ENCODE assay signal across 19 cellular contexts in the genomic region with DNA sequence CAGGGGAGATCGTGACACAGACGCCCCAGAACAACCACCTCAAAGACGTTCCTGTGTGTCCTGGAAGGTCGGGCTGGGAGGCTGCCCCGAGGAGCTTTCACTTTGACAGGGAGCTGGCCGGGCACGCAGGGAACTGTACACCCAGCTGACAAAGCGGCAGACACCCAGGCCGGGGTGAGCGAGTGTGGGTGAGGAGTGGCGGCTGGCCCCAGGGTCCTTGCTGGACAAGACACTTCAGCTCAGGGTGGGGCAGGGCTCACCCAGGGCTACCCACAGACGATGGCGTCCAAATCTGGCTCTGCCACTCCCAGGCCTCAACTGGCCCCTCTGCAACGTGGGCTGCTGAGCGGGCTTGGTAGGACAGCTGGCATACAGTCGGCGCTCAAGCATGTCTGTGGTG. TPM values are rescaled to one million over a fixed set of nuclear protein-coding genes. Genes with fewer than 3 reads are reported as not detected.
DNase-seq lines count a peak whose midpoint lies in the region; ATAC-seq, FAIRE-seq and TF ChIP-seq lines count a peak whose summit lies in the region.
"Had no signal": no experiment of that assay in that cellular context is flagged by ENCODE, and none has a peak within 500 bp of the region (broad histone marks: within the 10 kb centered on the region; RNA-seq: fewer than 3 reads in every experiment).

No MANE protein-coding gene starts in this region.

- CTCF ChIA-PET in K562 (lab: Yijun Ruan, JAX; ENCODE audit: low intra/inter-chr PET ratio), result no interaction called here

- POLR2A ChIA-PET in K562 (lab: Yijun Ruan, JAX), result interaction anchor here (0.6 to 1.0 kb wide), 3 partner anchors 13 to 169 kb away, joined by 3 read pairs; a partner anchor contains a TSS

- intact Hi-C loops in K562 (cut with micrococcal nuclease), result no loop called here
- intact Hi-C loops in Right ventricle myocardium superior (cut with DNase I), result no loop called here
- intact Hi-C loops in left cardiac atrium (cut with DNase I), result no loop called here

- no peak overlapping the region; a peak in 1 of 4 replicates for H3K9ac ChIP-seq in K562 (ENCODE audit: insufficient read depth in 1 of 2, low read depth in 2 of 2, low read length in 2 of 2)
- H3K9ac ChIP-seq: BLaER1 treated with 17β-estradiol and CSF1 and Interleukin-3, amounts not matched to agents 10 nM and 100 nM had no signal

- no peak overlapping the region for H3K4me2 ChIP-seq in K562 (ENCODE audit: insufficient read depth, low read length)

- 86% methylated on average over 14 of the region's 17 CpGs for WGBS in K562 (ENCODE audit: insufficient coverage, low coverage, missing lambda C conversion rate)

- in situ Hi-C loops in K562 (cut with MboI) (no loop called here), G401 (cut with HindIII; ENCODE audit: low sequenced_read_pairs) (no loop called here)

- TF ChIP-seq POLR2A in K562 (conservative IDR thresholded peaks at IDR 0.05), result no peak

- H2AFZ ChIP-seq in K562 (ENCODE audit: low read depth, low read length), result no peak overlapping the region

- H3K4me3 ChIP-seq in K562, result no peak overlapping the region
- H3K4me3 ChIP-seq: BLaER1 treated with 17β-estradiol and CSF1 and Interleukin-3, amounts not matched to agents 10 nM and 100 nM; SJCRH30 had no signal

- H3K36me3 Mint-ChIP-seq in activated naive CD8-positive, alpha-beta T cell treated with anti-CD3 and anti-CD28 coated beads, Interleukin-2, amount 50 U/mL, for 24 hours (ENCODE audit: low read depth), result peaks cover 6% of the 10 kb centered on the region
- H3K36me3 Mint-ChIP-seq in activated naive CD8-positive, alpha-beta T cell treated with anti-CD3 and anti-CD28 coated beads for 36 hours, result peaks cover 4% of the 10 kb centered on the region

- H3K4me1 Mint-ChIP-seq in activated naive CD8-positive, alpha-beta T cell treated with anti-CD3 and anti-CD28 coated beads, Interleukin-2, amount 50 U/mL, for 24 hours, result peaks cover 9% of the 10 kb centered on the region
- H3K4me1 Mint-ChIP-seq in activated naive CD8-positive, alpha-beta T cell treated with anti-CD3 and anti-CD28 coated beads for 36 hours, result peaks cover 7% of the 10 kb centered on the region

- H3K27me3 ChIP-seq in K562 (ENCODE audit: control insufficient read depth in 2 of 2, insufficient read depth in 2 of 2, low read length in 2 of 2), result no peaks in the 10 kb centered on the region
- H3K27me3 ChIP-seq: SJCRH30 had no signal

- H3K36me3 ChIP-seq in K562 (ENCODE audit: control insufficient read depth, insufficient read depth, low read length), result peaks cover 21% of the 10 kb centered on the region; the same call in 1 of the 3 replicates

- H3K27ac Mint-ChIP-seq in activated naive CD8-positive, alpha-beta T cell treated with anti-CD3 and anti-CD28 coated beads, Interleukin-2, amount 50 U/mL, for 24 hours, result peak overlapping the region; percentile 35
- H3K27ac Mint-ChIP-seq in activated naive CD8-positive, alpha-beta T cell treated with anti-CD3 and anti-CD28 coated beads for 36 hours, result no peak overlapping the region
- H3K27ac Mint-ChIP-seq: H9 had no signal

- H3K9me3 Mint-ChIP-seq in activated naive CD8-positive, alpha-beta T cell treated with anti-CD3 and anti-CD28 coated beads, Interleukin-2, amount 50 U/mL, for 24 hours, result no peaks in the 10 kb centered on the region
- H3K9me3 Mint-ChIP-seq in activated naive CD8-positive, alpha-beta T cell treated with anti-CD3 and anti-CD28 coated beads for 36 hours, result no peaks in the 10 kb centered on the region

- no TSS peak for BruUV-seq in K562 (replicated peaks; lab: Mats Ljungman, UMichigan)

- no peaks in the 10 kb centered on the region for H3K9me1 ChIP-seq in K562 (ENCODE audit: control insufficient read depth, insufficient read depth, low read length)

- peaks cover 2% of the 10 kb centered on the region for H3K27me3 Mint-ChIP-seq in activated naive CD8-positive, alpha-beta T cell treated with anti-CD3 and anti-CD28 coated beads, Interleukin-2, amount 50 U/mL, for 24 hours
- H3K27me3 Mint-ChIP-seq in activated naive CD8-positive, alpha-beta T cell treated with anti-CD3 and anti-CD28 coated beads for 36 hours, result peaks cover 4% of the 10 kb centered on the region

- H3K79me2 ChIP-seq in K562 (ENCODE audit: control insufficient read depth, insufficient read depth, low read length), result no peaks in the 10 kb centered on the region

- TF ChIP-seq RAD21 in K562 (CRISPR knock-in tag; conservative IDR thresholded peaks at IDR 0.05 in 1 of 2, IDR thresholded peaks at IDR 0.05 in 1 of 2), result no peak

- DNase-seq in activated naive CD8-positive, alpha-beta T cell treated with anti-CD3 and anti-CD28 coated beads, Interleukin-2, amount 50 U/mL, for 24 hours, result no peak
- no peak for DNase-seq in activated naive CD8-positive, alpha-beta T cell treated with anti-CD3 and anti-CD28 coated beads for 36 hours
- no peak for DNase-seq in K562 (ENCODE audit: extremely low read depth in 1 of 4, low spot score in 3 of 4)
- DNase-seq in left lobe of liver (ENCODE audit: low spot score), result no peak
- no peak for DNase-seq in G401 (ENCODE audit: low spot score)
- DNase-seq in Right ventricle myocardium superior, result no peak
- DNase-seq in left cardiac atrium, result no peak
- DNase-seq: GDM1, H9, NCI-H1417, NCI-H1930, NCI-H748 treated with DMSO at 0.1 percent for 48 hours, SJCRH30 had no signal

- no peak for ATAC-seq in activated naive CD8-positive, alpha-beta T cell treated with anti-CD3 and anti-CD28 coated beads, Interleukin-2, amount 50 U/mL, for 24 hours
- ATAC-seq in K562, result no peak
- ATAC-seq in left lobe of liver, result peak; percentile 17
- ATAC-seq in GM19397 (IDR thresholded peaks at IDR 0.05; ENCODE audit: unreplicated experiment), result no peak
- ATAC-seq in Right ventricle myocardium superior (ENCODE audit: poor library complexity), result no peak
- no peak for ATAC-seq in left cardiac atrium

- H3K9me3 ChIP-seq in K562 (replicated peaks; ENCODE audit: control insufficient read depth, insufficient read depth, low read depth, low read length), result no peaks in the 10 kb centered on the region
- H3K9me3 ChIP-seq: BLaER1 treated with 17β-estradiol and CSF1 and Interleukin-3, amounts not matched to agents 10 nM and 100 nM; SJCRH30 had no signal

- no peak for TF ChIP-seq CTCF in K562 (IDR thresholded peaks at IDR 0.05 in 2 of 3, conservative IDR thresholded peaks at IDR 0.05 in 1 of 3; ENCODE audit: insufficient read depth in 2 of 3, low read depth in 1 of 3, low read length in 3 of 3)

- no peak overlapping the region for H3K4me3 Mint-ChIP-seq in activated naive CD8-positive, alpha-beta T cell treated with anti-CD3 and anti-CD28 coated beads, Interleukin-2, amount 50 U/mL, for 24 hours
- no peak overlapping the region for H3K4me3 Mint-ChIP-seq in activated naive CD8-positive, alpha-beta T cell treated with anti-CD3 and anti-CD28 coated beads for 36 hours

- H3K4me1 ChIP-seq in K562 (replicated peaks in 1 of 2; ENCODE audit: control insufficient read depth in 2 of 2, insufficient read depth in 2 of 2, low read length in 2 of 2), result peaks cover 4 to 62% of the 10 kb centered on the region in 2 experiments; a peak in 4 of 5 replicates
- H3K4me1 ChIP-seq: SJCRH30 had no signal

- H3K27ac ChIP-seq in K562 (ENCODE audit: extremely low read depth, low read depth, low read length), result no peak overlapping the region
- H3K27ac ChIP-seq: BLaER1 treated with 17β-estradiol and CSF1 and Interleukin-3, amounts not matched to agents 10 nM and 100 nM; SJCRH30 had no signal

- no peak for FAIRE-seq in K562 (lab: Jason Lieb, UNC)
- FAIRE-seq: A204.1 had no signal

- no peaks in the 10 kb centered on the region for H4K20me1 ChIP-seq in K562 (replicated peaks; ENCODE audit: control insufficient read depth, insufficient read depth, low read length)

- no peak for TF ChIP-seq EP300 in K562 (IDR thresholded peaks at IDR 0.05; ENCODE audit: low read length)

RNA-seq across cellular contexts. Expression of a gene that starts 2.0 kb away (rescaled TPM):
- not detected for total RNA-seq in activated naive CD8-positive, alpha-beta T cell treated with anti-CD3 and anti-CD28 coated beads for 36 hours
- total RNA-seq in K562 (2011; cell fraction: chromatin; rRNA removed; ENCODE audit: low replicate concordance), result 2.3 and 4.6 TPM in 2 replicates
- 3.2 and 3.7 TPM in 2 replicates for total RNA-seq in K562 (2011; cell fraction: nucleolus; rRNA removed)
- 2.6 and 4.0 TPM in 2 replicates for total RNA-seq in K562 (2011; cell fraction: nucleoplasm; rRNA removed)
- total RNA-seq in K562 (2014; rRNA removed) (0.49 and 1.7 TPM in 2 replicates), K562 (2014; rRNA removed; fragmentation: Illumina TruSeq; extraction: Trizol) (not detected in 2 replicates), K562 (2015; rRNA removed; fragmentation: Illumina TruSeq; extraction: Trizol) (0.25 TPM in 1 of 2 replicates, not detected in the other), K562 (2021) (0.58 and 0.86 TPM in 2 replicates), left lobe of liver (0.30 TPM), Right ventricle myocardium superior (not detected), left cardiac atrium (under 1 TPM in 1 of 2 donors, not detected in 1; 0.44 TPM)
- polyA plus RNA-seq in K562 (2011; rRNA removed) (0.14 and 0.24 TPM in 2 replicates), K562 (2014; fragmentation: Illumina TruSeq; extraction: Trizol) (0.14 TPM in 1 of 2 replicates, not detected in the other), K562 (2014; fragmentation: Nextera tagmentation; extraction: Ambion mirVana) (not detected), K562 (2014; rRNA removed) (1.6 and 2.2 TPM in 2 replicates)
- 0.18 and 0.34 TPM in 2 replicates for polyA plus RNA-seq in K562 (2011; cell fraction: cytosol; rRNA removed)
- polyA plus RNA-seq in K562 (2011; cell fraction: nucleus; rRNA removed), result 1.5 and 3.3 TPM in 2 replicates
- 0.60 and 0.89 TPM in 2 replicates for polyA plus RNA-seq in K562 (2012)
- not detected in 2 replicates for polyA minus RNA-seq in K562 (2011; rRNA and poly(A)+ RNA removed)
- polyA minus RNA-seq in K562 (2011; cell fraction: cytosol; rRNA and poly(A)+ RNA removed), result not detected in 2 replicates
- 0.33 and 0.40 TPM in 2 replicates for polyA minus RNA-seq in K562 (2011; cell fraction: nucleus; rRNA and poly(A)+ RNA removed)
- not detected in 2 replicates for total RNA-seq in G401 (2014; rRNA removed; shearing (Covaris generic))
- total RNA-seq: M059J, NCI-H460, SJCRH30 had no signal

RNA-seq across cellular contexts. Expression of a gene that starts 8.4 kb away (rescaled TPM):
- 10 to 100 TPM; 73.3 to 74.6 TPM for total RNA-seq in activated naive CD8-positive, alpha-beta T cell treated with anti-CD3 and anti-CD28 coated beads for 36 hours
- total RNA-seq in K562 (2011; cell fraction: chromatin; rRNA removed; ENCODE audit: low replicate concordance), result 71.2 and 248 TPM in 2 replicates
- 221 and 235 TPM in 2 replicates for total RNA-seq in K562 (2011; cell fraction: nucleolus; rRNA removed)
- 86.3 and 109 TPM in 2 replicates for total RNA-seq in K562 (2011; cell fraction: nucleoplasm; rRNA removed)
- total RNA-seq in K562 (2014; rRNA removed) (82.8 and 96.5 TPM in 2 replicates), K562 (2014; rRNA removed; fragmentation: Illumina TruSeq; extraction: Trizol) (33.4 and 49.3 TPM in 2 replicates), K562 (2015; rRNA removed; fragmentation: Illumina TruSeq; extraction: Trizol) (61.9 and 68.0 TPM in 2 replicates), K562 (2021) (134 and 144 TPM in 2 replicates), left lobe of liver (51.8 TPM), Right ventricle myocardium superior (54.5 TPM), left cardiac atrium (10 to 100 TPM; 33.7 to 43.6 TPM)
- polyA plus RNA-seq in K562 (2011; rRNA removed) (60.8 and 111 TPM in 2 replicates), K562 (2014; fragmentation: Illumina TruSeq; extraction: Trizol) (71.8 and 99.5 TPM in 2 replicates), K562 (2014; fragmentation: Nextera tagmentation; extraction: Ambion mirVana) (10 to 100 TPM; 30.3 to 34.0 TPM), K562 (2014; rRNA removed) (67.5 and 88.4 TPM in 2 replicates)
- 39.8 and 94.7 TPM in 2 replicates for polyA plus RNA-seq in K562 (2011; cell fraction: cytosol; rRNA removed)
- polyA plus RNA-seq in K562 (2011; cell fraction: nucleus; rRNA removed), result 319 and 523 TPM in 2 replicates
- 95.6 and 140 TPM in 2 replicates for polyA plus RNA-seq in K562 (2012)
- polyA minus RNA-seq in K562 (2011; rRNA and poly(A)+ RNA removed), result 60.0 and 108 TPM in 2 replicates
- 88.4 and 105 TPM in 2 replicates for polyA minus RNA-seq in K562 (2011; cell fraction: cytosol; rRNA and poly(A)+ RNA removed)
- 57.5 and 62.3 TPM in 2 replicates for polyA minus RNA-seq in K562 (2011; cell fraction: nucleus; rRNA and poly(A)+ RNA removed)
- 62.0 and 62.8 TPM in 2 replicates for total RNA-seq in G401 (2014; rRNA removed; shearing (Covaris generic))

RNA-seq across cellular contexts. Expression of a gene that starts 21.3 kb away (rescaled TPM):
- 100 to 1,000 TPM; 106 to 108 TPM for total RNA-seq in activated naive CD8-positive, alpha-beta T cell treated with anti-CD3 and anti-CD28 coated beads for 36 hours
- total RNA-seq in K562 (2011; cell fraction: chromatin; rRNA removed; ENCODE audit: low replicate concordance), result 35.2 and 104 TPM in 2 replicates
- total RNA-seq in K562 (2011; cell fraction: nucleolus; rRNA removed), result 88.7 and 118 TPM in 2 replicates
- total RNA-seq in K562 (2011; cell fraction: nucleoplasm; rRNA removed), result 57.0 and 58.7 TPM in 2 replicates
- total RNA-seq in K562 (2014; rRNA removed), result 101 and 128 TPM in 2 replicates
- 6.6 and 7.6 TPM in 2 replicates for total RNA-seq in K562 (2014; rRNA removed; fragmentation: Illumina TruSeq; extraction: Trizol)
- total RNA-seq in K562 (2015; rRNA removed; fragmentation: Illumina TruSeq; extraction: Trizol), result 26.2 and 31.8 TPM in 2 replicates
- 85.7 and 95.8 TPM in 2 replicates for total RNA-seq in K562 (2021)
- 6.5 and 12.3 TPM in 2 replicates for polyA plus RNA-seq in K562 (2011; rRNA removed)
- polyA plus RNA-seq in K562 (2011; cell fraction: cytosol; rRNA removed), result 22.5 and 58.3 TPM in 2 replicates
- polyA plus RNA-seq in K562 (2011; cell fraction: nucleus; rRNA removed), result 48.9 and 104 TPM in 2 replicates
- 65.9 and 76.9 TPM in 2 replicates for polyA plus RNA-seq in K562 (2012)
- polyA plus RNA-seq in K562 (2014; fragmentation: Illumina TruSeq; extraction: Trizol), result 9.1 and 34.6 TPM in 2 replicates
- under 1 TPM; 0.27 to 0.36 TPM for polyA plus RNA-seq in K562 (2014; fragmentation: Nextera tagmentation; extraction: Ambion mirVana)
- polyA plus RNA-seq in K562 (2014; rRNA removed), result 79.0 and 87.6 TPM in 2 replicates
- 1.7 and 4.6 TPM in 2 replicates for polyA minus RNA-seq in K562 (2011; rRNA and poly(A)+ RNA removed)
- 20.2 and 32.4 TPM in 2 replicates for polyA minus RNA-seq in K562 (2011; cell fraction: cytosol; rRNA and poly(A)+ RNA removed)
- 34.3 and 38.8 TPM in 2 replicates for polyA minus RNA-seq in K562 (2011; cell fraction: nucleus; rRNA and poly(A)+ RNA removed)
- 22.2 TPM for total RNA-seq in left lobe of liver
- 44.5 and 48.7 TPM in 2 replicates for total RNA-seq in G401 (2014; rRNA removed; shearing (Covaris generic))
- 21.2 TPM for total RNA-seq in Right ventricle myocardium superior
- total RNA-seq in left cardiac atrium, result 10 to 100 TPM; 19.2 to 35.9 TPM

RNA-seq across cellular contexts. Expression of a gene that starts 34.5 kb away (rescaled TPM):
- 1 to 10 TPM; 6.2 to 6.5 TPM for total RNA-seq in activated naive CD8-positive, alpha-beta T cell treated with anti-CD3 and anti-CD28 coated beads for 36 hours
- total RNA-seq in K562 (2011; cell fraction: chromatin; rRNA removed; ENCODE audit: low replicate concordance), result 3.0 and 7.7 TPM in 2 replicates
- total RNA-seq in K562 (2011; cell fraction: nucleolus; rRNA removed), result 9.3 and 12.7 TPM in 2 replicates
- 5.3 and 7.4 TPM in 2 replicates for total RNA-seq in K562 (2011; cell fraction: nucleoplasm; rRNA removed)
- total RNA-seq in K562 (2014; rRNA removed), result 5.3 and 7.8 TPM in 2 replicates
- 1.3 and 2.0 TPM in 2 replicates for total RNA-seq in K562 (2014; rRNA removed; fragmentation: Illumina TruSeq; extraction: Trizol)
- total RNA-seq in K562 (2015; rRNA removed; fragmentation: Illumina TruSeq; extraction: Trizol), result 4.5 and 4.6 TPM in 2 replicates
- total RNA-seq in K562 (2021), result 5.7 and 6.6 TPM in 2 replicates
- polyA plus RNA-seq in K562 (2011; rRNA removed), result 3.9 and 5.2 TPM in 2 replicates
- polyA plus RNA-seq in K562 (2011; cell fraction: cytosol; rRNA removed), result 8.1 and 20.9 TPM in 2 replicates
- polyA plus RNA-seq in K562 (2011; cell fraction: nucleus; rRNA removed), result 26.1 and 42.9 TPM in 2 replicates
- polyA plus RNA-seq in K562 (2012), result 7.1 and 8.8 TPM in 2 replicates
- 2.2 and 4.6 TPM in 2 replicates for polyA plus RNA-seq in K562 (2014; fragmentation: Illumina TruSeq; extraction: Trizol)
- under 1 TPM in 1 of 2 experiments, not detected in 1; 0.35 TPM for polyA plus RNA-seq in K562 (2014; fragmentation: Nextera tagmentation; extraction: Ambion mirVana)
- 6.8 and 8.0 TPM in 2 replicates for polyA plus RNA-seq in K562 (2014; rRNA removed)
- 2.2 and 2.9 TPM in 2 replicates for polyA minus RNA-seq in K562 (2011; rRNA and poly(A)+ RNA removed)
- polyA minus RNA-seq in K562 (2011; cell fraction: cytosol; rRNA and poly(A)+ RNA removed), result 5.1 and 7.8 TPM in 2 replicates
- 3.2 and 4.0 TPM in 2 replicates for polyA minus RNA-seq in K562 (2011; cell fraction: nucleus; rRNA and poly(A)+ RNA removed)
- 4.3 TPM for total RNA-seq in left lobe of liver
- total RNA-seq in G401 (2014; rRNA removed; shearing (Covaris generic)), result 15.0 and 26.0 TPM in 2 replicates
- 27.4 TPM for total RNA-seq in Right ventricle myocardium superior
- total RNA-seq in left cardiac atrium, result 100 to 1,000 TPM in 1 of 2 donors, 10 to 100 TPM in 1; 33.5 to 118 TPM

RNA-seq across cellular contexts. Expression of a gene that starts 52.0 kb away (rescaled TPM):
- under 1 TPM; 0.31 to 0.34 TPM for total RNA-seq in activated naive CD8-positive, alpha-beta T cell treated with anti-CD3 and anti-CD28 coated beads for 36 hours
- total RNA-seq in K562 (2011; cell fraction: chromatin; rRNA removed; ENCODE audit: low replicate concordance), result 2.7 and 8.1 TPM in 2 replicates
- total RNA-seq in K562 (2011; cell fraction: nucleolus; rRNA removed), result 6.2 and 7.2 TPM in 2 replicates
- total RNA-seq in K562 (2011; cell fraction: nucleoplasm; rRNA removed), result 3.6 and 3.7 TPM in 2 replicates
- 0.82 and 1.3 TPM in 2 replicates for total RNA-seq in K562 (2014; rRNA removed)
- 0.29 and 0.40 TPM in 2 replicates for total RNA-seq in K562 (2014; rRNA removed; fragmentation: Illumina TruSeq; extraction: Trizol)
- 0.29 and 0.30 TPM in 2 replicates for total RNA-seq in K562 (2015; rRNA removed; fragmentation: Illumina TruSeq; extraction: Trizol)
- 3.9 and 4.2 TPM in 2 replicates for total RNA-seq in K562 (2021)
- 0.64 and 0.76 TPM in 2 replicates for polyA plus RNA-seq in K562 (2011; rRNA removed)
- polyA plus RNA-seq in K562 (2011; cell fraction: cytosol; rRNA removed), result 1.1 and 1.5 TPM in 2 replicates
- 3.0 and 3.9 TPM in 2 replicates for polyA plus RNA-seq in K562 (2011; cell fraction: nucleus; rRNA removed)
- 1.6 and 1.7 TPM in 2 replicates for polyA plus RNA-seq in K562 (2012)
- polyA plus RNA-seq in K562 (2014; fragmentation: Illumina TruSeq; extraction: Trizol), result 0.91 and 1.9 TPM in 2 replicates
- polyA plus RNA-seq in K562 (2014; fragmentation: Nextera tagmentation; extraction: Ambion mirVana), result not detected
- polyA plus RNA-seq in K562 (2014; rRNA removed), result 0.86 and 1.2 TPM in 2 replicates
- polyA minus RNA-seq in K562 (2011; rRNA and poly(A)+ RNA removed), result 1.3 and 1.6 TPM in 2 replicates
- 2.3 and 3.5 TPM in 2 replicates for polyA minus RNA-seq in K562 (2011; cell fraction: cytosol; rRNA and poly(A)+ RNA removed)
- polyA minus RNA-seq in K562 (2011; cell fraction: nucleus; rRNA and poly(A)+ RNA removed), result 1.5 and 2.2 TPM in 2 replicates
- 0.30 TPM for total RNA-seq in left lobe of liver
- 6.0 and 6.7 TPM in 2 replicates for total RNA-seq in G401 (2014; rRNA removed; shearing (Covaris generic))
- total RNA-seq in Right ventricle myocardium superior, result 4.1 TPM
- total RNA-seq in left cardiac atrium, result 1 to 10 TPM; 4.3 to 10.0 TPM
- total RNA-seq: HT-29 had no signal
